In genomic region chr6:42387336-42387735, GRCh38 we compare ENCODE assay signal across 14 cellular contexts.
DNase-seq lines count a peak whose midpoint lies in the region; ATAC-seq and FAIRE-seq lines count a peak whose summit lies in the region.
"Had no signal": no experiment of that assay in that cellular context is flagged by ENCODE, and none has a peak within 500 bp of the region (broad histone marks: within the 10 kb centered on the region; RNA-seq: fewer than 3 reads in every experiment).

No MANE protein-coding gene starts in this region.

- no peak for FAIRE-seq in frontal cortex (lab: Jason Lieb, UNC)
- FAIRE-seq: G401.6, urothelium cell line had no signal

- peak overlapping the region; percentile 82 for H3K27ac Mint-ChIP-seq in activated CD8-positive, alpha-beta memory T cell treated with anti-CD3 and anti-CD28 coated beads, Interleukin-2, amount 10 ng/mL, durations not matched to agents 7 days and 5 days
- H3K27ac Mint-ChIP-seq in activated naive CD8-positive, alpha-beta T cell treated with anti-CD3 and anti-CD28 coated beads, Interleukin-2, amount 50 U/mL, for 24 hours: peak overlapping the region; percentile 73
- H3K27ac Mint-ChIP-seq in stimulated activated memory B cell treated with anti-CD40 and anti-IgM and Interleukin-4, amounts not matched to agents 10 μg/mL and 1 μg/mL and 100 μg/mL, for 72 hours: peak overlapping the region; percentile 91

- no peak for ATAC-seq in activated CD8-positive, alpha-beta memory T cell treated with anti-CD3 and anti-CD28 coated beads, Interleukin-2, amount 10 ng/mL, durations not matched to agents 7 days and 5 days
- no peak for ATAC-seq in activated naive CD8-positive, alpha-beta T cell treated with anti-CD3 and anti-CD28 coated beads, Interleukin-2, amount 50 U/mL, for 24 hours
- ATAC-seq in stimulated activated memory B cell treated with anti-CD40 and anti-IgM and Interleukin-4, amounts not matched to agents 10 μg/mL and 1 μg/mL and 100 μg/mL, for 72 hours: no peak
- ATAC-seq in GM21786 (IDR thresholded peaks at IDR 0.05; ENCODE audit: unreplicated experiment): no peak

- H3K36me3 Mint-ChIP-seq in activated CD8-positive, alpha-beta memory T cell treated with anti-CD3 and anti-CD28 coated beads, Interleukin-2, amount 10 ng/mL, durations not matched to agents 7 days and 5 days: peaks cover 18% of the 10 kb centered on the region
- no peaks in the 10 kb centered on the region for H3K36me3 Mint-ChIP-seq in activated naive CD8-positive, alpha-beta T cell treated with anti-CD3 and anti-CD28 coated beads, Interleukin-2, amount 50 U/mL, for 24 hours (ENCODE audit: low read depth)
- H3K36me3 Mint-ChIP-seq in stimulated activated memory B cell treated with anti-CD40 and anti-IgM and Interleukin-4, amounts not matched to agents 10 μg/mL and 1 μg/mL and 100 μg/mL, for 72 hours: no peaks in the 10 kb centered on the region

- no peaks in the 10 kb centered on the region for H3K27me3 Mint-ChIP-seq in activated CD8-positive, alpha-beta memory T cell treated with anti-CD3 and anti-CD28 coated beads, Interleukin-2, amount 10 ng/mL, durations not matched to agents 7 days and 5 days
- no peaks in the 10 kb centered on the region for H3K27me3 Mint-ChIP-seq in activated naive CD8-positive, alpha-beta T cell treated with anti-CD3 and anti-CD28 coated beads, Interleukin-2, amount 50 U/mL, for 24 hours
- H3K27me3 Mint-ChIP-seq in stimulated activated memory B cell treated with anti-CD40 and anti-IgM and Interleukin-4, amounts not matched to agents 10 μg/mL and 1 μg/mL and 100 μg/mL, for 72 hours: no peaks in the 10 kb centered on the region

- no peaks in the 10 kb centered on the region for H3K9me3 Mint-ChIP-seq in activated CD8-positive, alpha-beta memory T cell treated with anti-CD3 and anti-CD28 coated beads, Interleukin-2, amount 10 ng/mL, durations not matched to agents 7 days and 5 days (ENCODE audit: low read depth)
- no peaks in the 10 kb centered on the region for H3K9me3 Mint-ChIP-seq in activated naive CD8-positive, alpha-beta T cell treated with anti-CD3 and anti-CD28 coated beads, Interleukin-2, amount 50 U/mL, for 24 hours
- H3K9me3 Mint-ChIP-seq in stimulated activated memory B cell treated with anti-CD40 and anti-IgM and Interleukin-4, amounts not matched to agents 10 μg/mL and 1 μg/mL and 100 μg/mL, for 72 hours: no peaks in the 10 kb centered on the region

- CTCF ChIA-PET in activated CD8-positive, alpha-beta memory T cell treated with anti-CD3 and anti-CD28 coated beads, Interleukin-2, amount 10 ng/mL, durations not matched to agents 7 days and 5 days (lab: Charles Lee): interaction anchor here (0.7 to 1.8 kb wide), 5 partner anchors 20 to 160 kb away, joined by 3 to 5 read pairs (median 3); no protein-coding TSS in a partner anchor

- DNase-seq in activated CD8-positive, alpha-beta memory T cell treated with anti-CD3 and anti-CD28 coated beads, Interleukin-2, amount 10 ng/mL, durations not matched to agents 7 days and 5 days: no peak
- no peak for DNase-seq in activated CD8-positive, alpha-beta memory T cell treated with anti-CD3 and anti-CD28 coated beads, Interleukin-2, amount 50 U/mL, for 48 hours
- peak in 4 of 5 experiments; percentile 35 to 89 (median 54) for DNase-seq in T-helper 2 cell
- DNase-seq in activated naive CD8-positive, alpha-beta T cell treated with anti-CD3 and anti-CD28 coated beads, Interleukin-2, amount 50 U/mL, for 24 hours: no peak
- DNase-seq in frontal cortex (ENCODE audit: low spot score in 2 of 2): no peak
- no peak for DNase-seq in dermis blood vessel endothelial cell
- DNase-seq: colonic mucosa, glutamatergic neuron, Kasumi-1, NCI-H446 treated with DMSO at 0.1 percent for 48 hours had no signal

- H3K4me1 Mint-ChIP-seq in activated CD8-positive, alpha-beta memory T cell treated with anti-CD3 and anti-CD28 coated beads, Interleukin-2, amount 10 ng/mL, durations not matched to agents 7 days and 5 days: peaks cover 96% of the 10 kb centered on the region
- H3K4me1 Mint-ChIP-seq in activated naive CD8-positive, alpha-beta T cell treated with anti-CD3 and anti-CD28 coated beads, Interleukin-2, amount 50 U/mL, for 24 hours: peaks cover 92% of the 10 kb centered on the region
- peaks cover 60% of the 10 kb centered on the region for H3K4me1 Mint-ChIP-seq in stimulated activated memory B cell treated with anti-CD40 and anti-IgM and Interleukin-4, amounts not matched to agents 10 μg/mL and 1 μg/mL and 100 μg/mL, for 72 hours

- peak overlapping the region; percentile 40 for H3K4me3 Mint-ChIP-seq in activated CD8-positive, alpha-beta memory T cell treated with anti-CD3 and anti-CD28 coated beads, Interleukin-2, amount 10 ng/mL, durations not matched to agents 7 days and 5 days
- H3K4me3 Mint-ChIP-seq in activated naive CD8-positive, alpha-beta T cell treated with anti-CD3 and anti-CD28 coated beads, Interleukin-2, amount 50 U/mL, for 24 hours: no peak overlapping the region
- no peak overlapping the region for H3K4me3 Mint-ChIP-seq in stimulated activated memory B cell treated with anti-CD40 and anti-IgM and Interleukin-4, amounts not matched to agents 10 μg/mL and 1 μg/mL and 100 μg/mL, for 72 hours

Comparison
In these comparisons a context has a peak if more than half of its experiments do, and no peak if none do; other contexts are left out.
1. DNase-seq: peak in T-helper 2 cell (4 of 5); none in activated CD8-positive, alpha-beta memory T cell treated with anti-CD3 and anti-CD28 coated beads, Interleukin-2, amount 10 ng/mL, durations not matched to agents 7 days and 5 days (single experiment), activated CD8-positive, alpha-beta memory T cell treated with anti-CD3 and anti-CD28 coated beads, Interleukin-2, amount 50 U/mL, for 48 hours (single experiment), activated naive CD8-positive, alpha-beta T cell treated with anti-CD3 and anti-CD28 coated beads, Interleukin-2, amount 50 U/mL, for 24 hours (single experiment), frontal cortex (0 of 2) and dermis blood vessel endothelial cell (single experiment).
2. Peak in every context shown above with its lines, with median percentiles within 50 percentile points of each other: H3K27ac Mint-ChIP-seq.